Comparison of ENCODE assay signal across 20 cellular contexts in genomic region chr21:38662224-38662568, GRCh38.
DNase-seq lines count a peak whose midpoint lies in the region; ATAC-seq and TF ChIP-seq lines count a peak whose summit lies in the region.
"Had no signal": no experiment of that assay in that cellular context is flagged by ENCODE, and none has a peak within 500 bp of the region (broad histone marks: within the 10 kb centered on the region; RNA-seq: fewer than 3 reads in every experiment).

No MANE protein-coding gene starts in this region.

- peaks cover 90% of the 10 kb centered on the region for H3K27me3 Mint-ChIP-seq in brain

- H3K4me1 Mint-ChIP-seq in brain, result peaks cover 9% of the 10 kb centered on the region

- peaks cover 71% of the 10 kb centered on the region for H3K27me3 ChIP-seq in HUES64 (ENCODE audit: insufficient read depth, low read length)
- peaks cover 47% of the 10 kb centered on the region for H3K27me3 ChIP-seq in lower lobe of right lung (ENCODE audit: low read depth)
- peaks cover 29% of the 10 kb centered on the region for H3K27me3 ChIP-seq in upper lobe of right lung

- H3K4me1 ChIP-seq in HUES64 (ENCODE audit: insufficient read depth, low read length), result peaks cover 20% of the 10 kb centered on the region
- peaks cover 17% of the 10 kb centered on the region for H3K4me1 ChIP-seq in lower lobe of right lung
- H3K4me1 ChIP-seq in upper lobe of right lung, result peaks cover 6% of the 10 kb centered on the region
- H3K4me1 ChIP-seq: BE2C had no signal

- H3K9me3 ChIP-seq in HUES64 (ENCODE audit: insufficient read depth, low read depth, low read length) (no peaks in the 10 kb centered on the region), lower lobe of right lung (no peaks in the 10 kb centered on the region), upper lobe of right lung (no peaks in the 10 kb centered on the region)
- H3K9me3 ChIP-seq: BE2C had no signal

- H3K27ac Mint-ChIP-seq in brain, result peak overlapping the region in 1 of 5 experiments; percentile 65
- H3K27ac Mint-ChIP-seq: IgD-negative memory B cell had no signal

- H3K27ac ChIP-seq in HUES64 (ENCODE audit: low read depth, low read length) (no peak overlapping the region), lower lobe of right lung (no peak overlapping the region), upper lobe of right lung (peak overlapping the region; percentile 59)

- no peaks in the 10 kb centered on the region for H3K36me3 ChIP-seq in HUES64 (ENCODE audit: insufficient read depth, low read length)
- no peaks in the 10 kb centered on the region for H3K36me3 ChIP-seq in lower lobe of right lung
- H3K36me3 ChIP-seq in upper lobe of right lung, result no peaks in the 10 kb centered on the region
- H3K36me3 ChIP-seq: BE2C had no signal

- WGBS in HUES64, result 24% methylated on average over 4 of the region's 4 CpGs

- H3K4me3 Mint-ChIP-seq in brain, result peak overlapping the region in 3 of 5 experiments; percentile 76 to 86 (median 80)

- H3K4me3 ChIP-seq in HUES64 (ENCODE audit: low read length) (peak overlapping the region; percentile 57), lower lobe of right lung (peak overlapping the region; percentile 61), upper lobe of right lung (peak overlapping the region; percentile 59)

- peaks cover 0 to 10% (median 0%) of the 10 kb centered on the region in 5 experiments for H3K9me3 Mint-ChIP-seq in brain
- H3K9me3 Mint-ChIP-seq: CD8-positive, alpha-beta T cell; IgD-negative memory B cell had no signal

- ATAC-seq in lower lobe of right lung (no peak), upper lobe of right lung (no peak)
- ATAC-seq: CD8-positive, alpha-beta T cell had no signal

- intact Hi-C loops in lower lobe of right lung (cut with DNase I), result no loop called here
- intact Hi-C loops in upper lobe of right lung (cut with DNase I), result no loop called here

- no peak overlapping the region for H3K9ac ChIP-seq in HUES64 (ENCODE audit: low read depth, low read length)

- no peaks in the 10 kb centered on the region for H3K36me3 Mint-ChIP-seq in brain
- H3K36me3 Mint-ChIP-seq: CD8-positive, alpha-beta T cell had no signal

- no peak for DNase-seq in lower lobe of right lung
- no peak for DNase-seq in upper lobe of right lung
- no peak for DNase-seq in AML-193 (lab: John Stamatoyannopoulos, UW)
- DNase-seq in NCI-H2171 (lab: John Stamatoyannopoulos, UW), result no peak
- no peak for DNase-seq in SKM-1 (lab: John Stamatoyannopoulos, UW; ENCODE audit: unreplicated experiment)
- DNase-seq in HT-29 (ENCODE audit: low spot score), result no peak
- DNase-seq: BE2C; CD8-positive, alpha-beta T cell; DMS 273 treated with DMSO at 0.1 percent for 48 hours; MV-4-11; NCI-H1436; NCI-H2029 treated with DMSO at 0.1 percent for 48 hours; NCI-H226; NCI-H526 treated with DMSO at 0.1 percent for 48 hours; NK-92 treated with Interleukin-12 subunit alpha and Interleukin-12 subunit beta, amount 100 ng/mL, for 24 hours; OCI-M1; RPMI8226 had no signal

- TF ChIP-seq CTCF in brain (conservative IDR thresholded peaks at IDR 0.05) (no peak), lower lobe of right lung (IDR thresholded peaks at IDR 0.05) (no peak), upper lobe of right lung (IDR thresholded peaks at IDR 0.05) (no peak)
